In genomic region chr5:157108961-157109360, GRCh38 we compare ENCODE assay signal across 8 cellular contexts. TPM values are rescaled to one million over a fixed set of nuclear protein-coding genes. Genes with fewer than 3 reads are reported as not detected.
A peak's percentile ranks its signal among the peaks of the same experiment; 100 is the strongest.
DNase-seq lines count a peak whose midpoint lies in the region; ATAC-seq and TF ChIP-seq lines count a peak whose summit lies in the region.

TSS of gene HAVCR2 (minus strand) at chr5:157109044. CDS start at chr5:157108983, 61 bp downstream.

- POLR2A ChIA-PET in SK-N-SH (lab: Yijun Ruan, JAX) = no interaction called here

- H3F3A ChIP-seq in SK-N-SH (replicated peaks; ENCODE audit: insufficient read depth) = no peaks in the 10 kb centered on the region

- intact Hi-C loops in natural killer cell (cut with micrococcal nuclease) = loop anchor here (1.0 to 5.0 kb wide), 3 partner anchors 33 to 187 kb away; partner anchors contain the start of gene MED7

- no peak within 1 kb of the TSS for H3K4me2 ChIP-seq in SK-N-SH

- TF ChIP-seq RAD21 in SK-N-SH (IDR thresholded peaks at IDR 0.05; ENCODE audit: low read length) = no peak

- peaks cover 44% of the 10 kb centered on the region for H3K4me1 Mint-ChIP-seq in activated naive CD8-positive, alpha-beta T cell treated with anti-CD3 and anti-CD28 coated beads for 36 hours
- H3K4me1 Mint-ChIP-seq in natural killer cell = peaks cover 58% of the 10 kb centered on the region in 2 donors

- DNase-seq in SKM-1 treated with dmso at 0.1 percent for 144 hours (lab: John Stamatoyannopoulos, UW; ENCODE audit: unreplicated experiment) (peak; percentile 21), natural killer cell (peak; percentile 62), SK-N-SH (no peak), NCI-H2196 (lab: John Stamatoyannopoulos, UW; ENCODE audit: unreplicated experiment) (no peak), A172 (ENCODE audit: low spot score) (no peak)
- peak; percentile 55 for DNase-seq in activated naive CD8-positive, alpha-beta T cell treated with anti-CD3 and anti-CD28 coated beads for 36 hours

- no peak within 1 kb of the TSS for H3K4me3 ChIP-seq in SK-N-SH (ENCODE audit: low read depth in 2 of 2, low read length in 1 of 2)

- no peak within 1 kb of the TSS for H3K27ac ChIP-seq in SK-N-SH (ENCODE audit: low read depth in 2 of 2, low read length in 1 of 2)

- TF ChIP-seq EP300 in SK-N-SH (IDR thresholded peaks at IDR 0.05; ENCODE audit: borderline replicate concordance in 1 of 2, low read depth in 1 of 2, low read length in 1 of 2) = no peak

- H3K27me3 Mint-ChIP-seq in activated naive CD8-positive, alpha-beta T cell treated with anti-CD3 and anti-CD28 coated beads for 36 hours = no peaks in the 10 kb centered on the region
- H3K27me3 Mint-ChIP-seq in natural killer cell (ENCODE audit: low read depth in 2 of 2) = no peaks in the 10 kb centered on the region

- H3K9ac ChIP-seq in SK-N-SH = no peak within 1 kb of the TSS

- no peak within 1 kb of the TSS for H2AFZ ChIP-seq in SK-N-SH (ENCODE audit: low read depth)

- H3K79me2 ChIP-seq in SK-N-SH (ENCODE audit: insufficient read depth) = no peaks in the 10 kb centered on the region

- H4K20me1 ChIP-seq in SK-N-SH (ENCODE audit: insufficient read depth) = no peaks in the 10 kb centered on the region

- CTCF ChIA-PET in SK-N-SH (lab: Yijun Ruan, JAX) = interaction anchor here (0.8 kb wide), 1 partner anchor 9 kb away, joined by 3 read pairs; no protein-coding TSS in a partner anchor

- no peaks in the 10 kb centered on the region for H3K9me2 ChIP-seq in SK-N-SH

- peak within 1 kb of the TSS; percentile 81 for H3K4me3 Mint-ChIP-seq in activated naive CD8-positive, alpha-beta T cell treated with anti-CD3 and anti-CD28 coated beads for 36 hours
- H3K4me3 Mint-ChIP-seq in natural killer cell = peak within 1 kb of the TSS; percentile 94

- H3K9me3 ChIP-seq in SK-N-SH = no peaks in the 10 kb centered on the region

- peaks cover 22% of the 10 kb centered on the region for H3K36me3 Mint-ChIP-seq in activated naive CD8-positive, alpha-beta T cell treated with anti-CD3 and anti-CD28 coated beads for 36 hours
- peaks cover 7% of the 10 kb centered on the region for H3K36me3 Mint-ChIP-seq in natural killer cell

- H3K36me3 ChIP-seq in SK-N-SH (replicated peaks in 1 of 2; ENCODE audit: control insufficient read depth in 1 of 2, insufficient read depth in 2 of 2, low read length in 1 of 2) = no peaks in the 10 kb centered on the region

- no peaks in the 10 kb centered on the region for H3K27me3 ChIP-seq in SK-N-SH (ENCODE audit: insufficient read depth)

- TF ChIP-seq CTCF in natural killer cell (IDR thresholded peaks at IDR 0.05) = no peak
- no peak for TF ChIP-seq CTCF in SK-N-SH (IDR thresholded peaks at IDR 0.05)

- peak within 1 kb of the TSS; percentile 99 for H3K27ac Mint-ChIP-seq in activated naive CD8-positive, alpha-beta T cell treated with anti-CD3 and anti-CD28 coated beads for 36 hours
- peak within 1 kb of the TSS; percentile 95 to 97 for H3K27ac Mint-ChIP-seq in natural killer cell

- ATAC-seq in GM18517 (IDR thresholded peaks at IDR 0.05; ENCODE audit: unreplicated experiment) = peak; percentile 91
- ATAC-seq in HG02870 (IDR thresholded peaks at IDR 0.05; ENCODE audit: unreplicated experiment) = peak; percentile 80
- ATAC-seq in natural killer cell = peak; percentile 80 to 95 (median 90)

- WGBS in SK-N-SH (ENCODE audit: low lambda C conversion rate) = 29% methylated on average over 3 of the region's 3 CpGs

- no peaks in the 10 kb centered on the region for H3K9me3 Mint-ChIP-seq in activated naive CD8-positive, alpha-beta T cell treated with anti-CD3 and anti-CD28 coated beads for 36 hours
- H3K9me3 Mint-ChIP-seq in natural killer cell = no peaks in the 10 kb centered on the region

- H3K4me1 ChIP-seq in SK-N-SH (ENCODE audit: control insufficient read depth in 1 of 2, insufficient read depth in 2 of 2, low read depth in 1 of 2, low read length in 1 of 2) = no peaks in the 10 kb centered on the region

TF ChIP-seq in SK-N-SH, 30 proteins besides CTCF, POLR2A, EP300 and RAD21:
- no peak for TF ChIP-seq FOSL2 (IDR thresholded peaks at IDR 0.05; ENCODE audit: borderline replicate concordance, low read depth)
- TF ChIP-seq MXI1 (IDR thresholded peaks at IDR 0.05; ENCODE audit: low read depth, low read length) = no peak
- TF ChIP-seq MEF2A (IDR thresholded peaks at IDR 0.05; ENCODE audit: borderline replicate concordance, low read depth) = no peak
- no peak for TF ChIP-seq CHD2 (IDR thresholded peaks at IDR 0.05; ENCODE audit: low read length, partially characterized antibody)
- no peak for TF ChIP-seq RXRA (IDR thresholded peaks at IDR 0.05; ENCODE audit: borderline replicate concordance, low read depth)

RNA-seq across cellular contexts. Expression of gene HAVCR2, which starts in this region (rescaled TPM):
- total RNA-seq in activated naive CD8-positive, alpha-beta T cell treated with anti-CD3 and anti-CD28 coated beads for 36 hours = 10 to 100 TPM; 24.6 to 25.2 TPM
- 10 to 100 TPM; 60.0 to 92.2 (median 74.3) TPM for total RNA-seq in natural killer cell
- 0.12 and 0.18 TPM in 2 replicates for polyA plus RNA-seq in SK-N-SH (2012; rRNA removed)
- polyA plus RNA-seq in SK-N-SH (2012; cell fraction: cytosol; rRNA removed) = 0.01 TPM in 2 replicates
- 0.07 and 0.19 TPM in 2 replicates for polyA plus RNA-seq in SK-N-SH (2012; cell fraction: nucleus; rRNA removed)
- total RNA-seq in A172 (2014; rRNA removed; shearing (Covaris generic)) = not detected in 2 replicates

Comparison
In these comparisons a context has a peak if more than half of its experiments do, and no peak if none do; other contexts are left out.
1. RNA of gene HAVCR2 (total RNA-seq): 60.0 to 92.2 TPM in natural killer cell and 24.6 to 25.2 TPM in activated naive CD8-positive, alpha-beta T cell treated with anti-CD3 and anti-CD28 coated beads for 36 hours; not detected in A172; every median in the first group is over 10 times any median in the second.
2. DNase-seq: peak in SKM-1 treated with dmso at 0.1 percent for 144 hours (single experiment), activated naive CD8-positive, alpha-beta T cell treated with anti-CD3 and anti-CD28 coated beads for 36 hours (single experiment) and natural killer cell (single experiment); none in SK-N-SH (single experiment), NCI-H2196 (single experiment) and A172 (single experiment).
3. Peak in every context shown above with its lines, with median percentiles within 50 percentile points of each other: ATAC-seq.